Comparison of ENCODE assay signal across 24 cellular contexts in genomic region chr1:173818459-173818858, GRCh38. TPM values are rescaled to one million over a fixed set of nuclear protein-coding genes. Genes with fewer than 3 reads are reported as not detected.
A peak's percentile ranks its signal among the peaks of the same experiment; 100 is the strongest.
DNase-seq lines count a peak whose midpoint lies in the region; ATAC-seq, FAIRE-seq and TF ChIP-seq lines count a peak whose summit lies in the region.
"Had no signal": no experiment of that assay in that cellular context is flagged by ENCODE, and none has a peak within 500 bp of the region (broad histone marks: within the 10 kb centered on the region; RNA-seq: fewer than 3 reads in every experiment).

No MANE protein-coding gene starts in this region.

- peak overlapping the region; percentile 9 for H3K27ac Mint-ChIP-seq in Calu3 (ENCODE audit: unreplicated experiment)
- H3K27ac Mint-ChIP-seq in T-helper 17 cell = peak overlapping the region; percentile 54
- H3K27ac Mint-ChIP-seq in memory B cell = peak overlapping the region; percentile 51
- H3K27ac Mint-ChIP-seq: CD4-positive, alpha-beta T cell; HFFc6 had no signal

- no peak for FAIRE-seq in urothelium cell line (lab: Jason Lieb, UNC)
- FAIRE-seq: A549, G401.6, GM12892, H54 had no signal

- H3K4me3 Mint-ChIP-seq in Calu3 (ENCODE audit: low read depth, unreplicated experiment) = no peak overlapping the region
- H3K4me3 Mint-ChIP-seq in T-helper 17 cell = no peak overlapping the region
- no peak overlapping the region for H3K4me3 Mint-ChIP-seq in memory B cell
- H3K4me3 Mint-ChIP-seq: CD14-positive monocyte; CD4-positive, alpha-beta T cell; CD8-positive, alpha-beta memory T cell; HFFc6 had no signal

- CTCF ChIA-PET in Calu3 (lab: Charles Lee) = interaction anchor here (1.1 kb wide), 1 partner anchor 612 kb away, joined by 3 read pairs; no protein-coding TSS in a partner anchor

- peaks cover 0 to 10% (median 0%) of the 10 kb centered on the region in 3 donors for H3K36me3 ChIP-seq in esophagus squamous epithelium

- no peak for TF ChIP-seq CTCF in Calu3 (IDR thresholded peaks at IDR 0.05; ENCODE audit: unreplicated experiment)
- TF ChIP-seq CTCF in esophagus squamous epithelium (IDR thresholded peaks at IDR 0.05) = no peak

- H3K4me1 ChIP-seq in esophagus squamous epithelium = peaks cover 2 to 12% (median 5%) of the 10 kb centered on the region in 3 donors
- H3K4me1 ChIP-seq: BE2C had no signal

- H3K27me3 Mint-ChIP-seq in Calu3 (ENCODE audit: unreplicated experiment) = no peaks in the 10 kb centered on the region
- H3K27me3 Mint-ChIP-seq in T-helper 17 cell = no peaks in the 10 kb centered on the region
- H3K27me3 Mint-ChIP-seq in memory B cell = no peaks in the 10 kb centered on the region
- H3K27me3 Mint-ChIP-seq: CD4-positive, alpha-beta T cell; CD8-positive, alpha-beta memory T cell had no signal

- H3K4me1 Mint-ChIP-seq in Calu3 (ENCODE audit: low read depth, unreplicated experiment) (peaks cover 35% of the 10 kb centered on the region), T-helper 17 cell (peaks cover 44% of the 10 kb centered on the region), memory B cell (peaks cover 21% of the 10 kb centered on the region)

- H3K9me3 Mint-ChIP-seq in Calu3 (ENCODE audit: low read depth, unreplicated experiment) (peaks cover 4% of the 10 kb centered on the region), memory B cell (no peaks in the 10 kb centered on the region)
- H3K9me3 Mint-ChIP-seq: CD4-positive, alpha-beta T cell; CD8-positive, alpha-beta memory T cell; HFFc6 had no signal

- no peak overlapping the region for H3K27ac ChIP-seq in esophagus squamous epithelium
- H3K27ac ChIP-seq: A549; BLaER1 treated with 17β-estradiol and CSF1 and Interleukin-3, amounts not matched to agents 10 nM and 100 nM had no signal

- no TSS peak for BruUV-seq in Calu3 (replicated peaks; lab: Mats Ljungman, UMichigan)

- WGBS in esophagus squamous epithelium, 2 donors = 65 to 92% methylated on average over 1 of the region's 1 CpG

- TF ChIP-seq POLR2A in esophagus squamous epithelium (IDR thresholded peaks at IDR 0.05) = no peak

- no peaks in the 10 kb centered on the region for H3K27me3 ChIP-seq in esophagus squamous epithelium
- H3K27me3 ChIP-seq: BE2C; BLaER1 treated with 17β-estradiol and CSF1 and Interleukin-3, amounts not matched to agents 10 nM and 100 nM had no signal

- H3K36me3 Mint-ChIP-seq in Calu3 (ENCODE audit: insufficient read depth, unreplicated experiment) = peaks cover 19% of the 10 kb centered on the region
- peaks cover 10% of the 10 kb centered on the region for H3K36me3 Mint-ChIP-seq in T-helper 17 cell (ENCODE audit: low read depth)
- H3K36me3 Mint-ChIP-seq in memory B cell = peaks cover 12% of the 10 kb centered on the region

- H3K4me3 ChIP-seq in esophagus squamous epithelium = no peak overlapping the region
- H3K4me3 ChIP-seq: A549; BLaER1 treated with 17β-estradiol and CSF1 and Interleukin-3, amounts not matched to agents 10 nM and 100 nM; HAP-1 had no signal

- no peak for DNase-seq in Calu3
- no peak for DNase-seq in T-helper 17 cell
- DNase-seq in memory B cell (ENCODE audit: low spot score in 2 of 2) = no peak
- DNase-seq in urothelium cell line (ENCODE audit: low spot score) = no peak
- DNase-seq in activated gamma-delta T cell (lab: John Stamatoyannopoulos, UW) = no peak
- DNase-seq in NCI-H82 (lab: John Stamatoyannopoulos, UW) = no peak
- no peak for DNase-seq in esophagus squamous epithelium (lab: John Stamatoyannopoulos, UW)
- DNase-seq: 8988T; ACHN; AML-193; BE2C; CD4-positive, alpha-beta T cell; CD8-positive, alpha-beta memory T cell; DMS153; DND-41; GOT3; HFFc6 had no signal

- H3K9me3 ChIP-seq in T-helper 17 cell (ENCODE audit: control insufficient read depth, low read length, poor library complexity, severe bottlenecking) (no peaks in the 10 kb centered on the region), esophagus squamous epithelium (no peaks in the 10 kb centered on the region)
- H3K9me3 ChIP-seq: BE2C, HAP-1 had no signal

- intact Hi-C loops in Calu3 (cut with micrococcal nuclease; ENCODE audit: unreplicated experiment) = no loop called here
- intact Hi-C loops in esophagus squamous epithelium (cut with DNase I) = no loop called here

- ATAC-seq in T-helper 17 cell (no peak), memory B cell (ENCODE audit: low read depth) (no peak)
- ATAC-seq: A549 had no signal

RNA-seq across cellular contexts. Expression of gene DARS2, which starts 6.0 kb away (rescaled TPM):
- total RNA-seq in Calu3 (2022) = 48.4 and 56.3 TPM in 2 replicates
- total RNA-seq in T-helper 17 cell = 1 to 10 TPM; 4.0 to 5.3 TPM
- 10 to 100 TPM in 2 of 4 donors, 1 to 10 TPM in 2; 6.6 to 14.7 (median 9.9) TPM for total RNA-seq in esophagus squamous epithelium

RNA-seq across cellular contexts. Expression of gene CENPL, which starts 6.2 kb away (rescaled TPM):
- total RNA-seq in Calu3 (2022) = 30.3 and 31.2 TPM in 2 replicates
- 1 to 10 TPM; 4.7 to 7.1 TPM for total RNA-seq in T-helper 17 cell
- total RNA-seq in esophagus squamous epithelium = 10 to 100 TPM in 1 of 4 donors, 1 to 10 TPM in 3; 3.6 to 18.2 (median 7.5) TPM

RNA-seq across cellular contexts. Expression of gene GAS5, which starts 49.3 kb away (rescaled TPM):
- 345 and 367 TPM in 2 replicates for total RNA-seq in Calu3 (2022)
- 100 to 1,000 TPM; 604 to 736 TPM for total RNA-seq in T-helper 17 cell
- 100 to 1,000 TPM; 202 to 715 (median 315) TPM for total RNA-seq in esophagus squamous epithelium

RNA-seq across cellular contexts. Expression of gene ZBTB37, which starts 49.7 kb away (rescaled TPM):
- total RNA-seq in Calu3 (2022) (10.9 and 11.7 TPM in 2 replicates), T-helper 17 cell (10 to 100 TPM; 14.7 to 15.4 TPM), esophagus squamous epithelium (1 to 10 TPM; 1.6 to 6.3 (median 3.3) TPM)
